15 cellular contexts compared by ENCODE assay signal in genomic region chr2:122032264-122032645, GRCh38.
"Had no signal": no experiment of that assay in that cellular context is flagged by ENCODE, and none has a peak within 500 bp of the region (broad histone marks: within the 10 kb centered on the region; RNA-seq: fewer than 3 reads in every experiment).

No MANE protein-coding gene starts in this region.

- H3K36me3 ChIP-seq: adrenal gland had no signal

- H3K27me3 ChIP-seq: adrenal gland had no signal

- H3K9me3 ChIP-seq: adrenal gland had no signal

- H3K4me3 ChIP-seq: adrenal gland had no signal

- H3K4me3 Mint-ChIP-seq: activated CD4-positive, alpha-beta memory T cell treated with anti-CD3 and anti-CD28 coated beads for 36 hours; activated naive CD4-positive, alpha-beta T cell treated with anti-CD3 and anti-CD28 coated beads for 36 hours; activated naive CD8-positive, alpha-beta T cell treated with anti-CD3 and anti-CD28 coated beads for 36 hours; activated T-cell treated with anti-CD3 and anti-CD28 coated beads, Interleukin-2, amount 50 U/mL, for 4 hours; T-helper 1 cell treated with Interleukin-12 subunit alpha and Interleukin-12 subunit beta and Interleukin-4 antibody, amounts not matched to agents 30 μg/mL and 1 μg/mL, for 36 hours had no signal

- H3K27ac ChIP-seq: adrenal gland had no signal

- H3K4me1 Mint-ChIP-seq: activated naive CD8-positive, alpha-beta T cell treated with anti-CD3 and anti-CD28 coated beads for 36 hours had no signal

- H3K27me3 Mint-ChIP-seq: activated naive CD8-positive, alpha-beta T cell treated with anti-CD3 and anti-CD28 coated beads for 36 hours had no signal

- DNase-seq: activated CD4-positive, alpha-beta memory T cell treated with anti-CD3 and anti-CD28 coated beads for 36 hours; activated CD4-positive, alpha-beta T cell treated with anti-CD3 and anti-CD28 coated beads for 48 hours; activated CD8-positive, alpha-beta memory T cell treated with anti-CD3 and anti-CD28 coated beads for 24 hours; activated gamma-delta T cell; activated naive CD4-positive, alpha-beta T cell treated with anti-CD3 and anti-CD28 coated beads for 36 hours; activated naive CD8-positive, alpha-beta T cell treated with anti-CD3 and anti-CD28 coated beads for 36 hours; activated T-cell treated with anti-CD3 and anti-CD28 coated beads, Interleukin-2, amount 50 U/mL, for 4 hours; MM.1S; NCI-H1105; NCI-H1436; NCI-H1694 treated with DMSO at 0.1 percent for 48 hours; PC-3 had no signal

- ATAC-seq: activated CD4-positive, CD25-positive, alpha-beta regulatory T cell treated with anti-CD3 and anti-CD28 coated beads, Interleukin-2, amount 50 U/mL, for 24 hours; activated T-cell treated with anti-CD3 and anti-CD28 coated beads, Interleukin-2, amount 50 U/mL, for 4 hours; PC-3 had no signal

- H3K4me1 ChIP-seq: adrenal gland had no signal

- H3K9me3 Mint-ChIP-seq: activated CD4-positive, alpha-beta memory T cell treated with anti-CD3 and anti-CD28 coated beads for 36 hours; activated naive CD4-positive, alpha-beta T cell treated with anti-CD3 and anti-CD28 coated beads for 36 hours; activated naive CD8-positive, alpha-beta T cell treated with anti-CD3 and anti-CD28 coated beads for 36 hours; activated T-cell treated with anti-CD3 and anti-CD28 coated beads, Interleukin-2, amount 50 U/mL, for 4 hours; T-helper 1 cell treated with Interleukin-12 subunit alpha and Interleukin-12 subunit beta and Interleukin-4 antibody, amounts not matched to agents 30 μg/mL and 1 μg/mL, for 36 hours had no signal

- H3K27ac Mint-ChIP-seq: activated CD4-positive, alpha-beta memory T cell treated with anti-CD3 and anti-CD28 coated beads for 36 hours; activated naive CD4-positive, alpha-beta T cell treated with anti-CD3 and anti-CD28 coated beads for 36 hours; activated naive CD8-positive, alpha-beta T cell treated with anti-CD3 and anti-CD28 coated beads for 36 hours; T-helper 1 cell treated with Interleukin-12 subunit alpha and Interleukin-12 subunit beta and Interleukin-4 antibody, amounts not matched to agents 30 μg/mL and 1 μg/mL, for 36 hours had no signal

- H3K36me3 Mint-ChIP-seq: activated CD4-positive, alpha-beta memory T cell treated with anti-CD3 and anti-CD28 coated beads for 36 hours; activated naive CD8-positive, alpha-beta T cell treated with anti-CD3 and anti-CD28 coated beads for 36 hours had no signal
